ENCODE assay signal across 17 cellular contexts in genomic region chr7:124029789-124030188, GRCh38. TPM values are rescaled to one million over a fixed set of nuclear protein-coding genes. Genes with fewer than 3 reads are reported as not detected.
DNase-seq lines count a peak whose midpoint lies in the region; TF ChIP-seq lines count a peak whose summit lies in the region.
"Had no signal": no experiment of that assay in that cellular context is flagged by ENCODE, and none has a peak within 500 bp of the region (broad histone marks: within the 10 kb centered on the region; RNA-seq: fewer than 3 reads in every experiment).

No MANE protein-coding gene starts in this region.

- CTCF ChIA-PET in SK-N-SH (lab: Yijun Ruan, JAX) = interaction anchor here (1.0 to 2.0 kb wide), 6 partner anchors 10 to 755 kb away, joined by 3 to 10 read pairs (median 4); no protein-coding TSS in a partner anchor

- no peak overlapping the region for H4K12ac ChIP-seq in trophoblast cell (ENCODE audit: low read depth, low read length)

- no peak for TF ChIP-seq CTCF in SK-N-SH (IDR thresholded peaks at IDR 0.05)

- no peaks in the 10 kb centered on the region for H3K9me2 ChIP-seq in SK-N-SH

- POLR2A ChIA-PET in SK-N-SH (lab: Yijun Ruan, JAX) = interaction anchor here (1.2 to 1.8 kb wide), 2 partner anchors 17 to 54 kb away, joined by 3 to 5 read pairs; no protein-coding TSS in a partner anchor

- peak overlapping the region in 1 of 2 experiments; percentile 90; a peak in 2 of 4 replicates for H3K27ac ChIP-seq in SK-N-SH (ENCODE audit: low read depth in 2 of 2, low read length in 1 of 2)
- H3K27ac ChIP-seq in trophoblast cell (ENCODE audit: low read depth, low read length) = no peak overlapping the region
- H3K27ac ChIP-seq: A549, SJSA1 had no signal

- no peak for TF ChIP-seq EP300 in SK-N-SH (IDR thresholded peaks at IDR 0.05; ENCODE audit: borderline replicate concordance in 1 of 2, low read depth in 1 of 2, low read length in 1 of 2)

- no peaks in the 10 kb centered on the region for H3F3A ChIP-seq in SK-N-SH (replicated peaks; ENCODE audit: insufficient read depth)

- H3K4me1 ChIP-seq in SK-N-SH (ENCODE audit: control insufficient read depth in 1 of 2, insufficient read depth in 2 of 2, low read depth in 1 of 2, low read length in 1 of 2) = peaks cover 4 to 22% of the 10 kb centered on the region in 2 experiments; a peak in 3 of 4 replicates
- H3K4me1 ChIP-seq in trophoblast cell (ENCODE audit: control insufficient read depth in 1 of 2, insufficient read depth in 2 of 2, low read length in 2 of 2) = peaks cover 3 to 14% of the 10 kb centered on the region in 2 experiments

- H3K4ac ChIP-seq in trophoblast cell (ENCODE audit: low read depth, low read length) = no peak overlapping the region

- no peak overlapping the region for H2AFZ ChIP-seq in SK-N-SH (ENCODE audit: low read depth)
- H2AFZ ChIP-seq in trophoblast cell (ENCODE audit: insufficient read depth, low read length, poor library complexity) = no peak overlapping the region

- H4K8ac ChIP-seq in trophoblast cell (ENCODE audit: low read depth, low read length) = no peak overlapping the region

- H3K23ac ChIP-seq in trophoblast cell (ENCODE audit: low read length) = no peak overlapping the region

- no peak overlapping the region for H4K91ac ChIP-seq in trophoblast cell (ENCODE audit: low read depth, low read length)

- H2BK120ac ChIP-seq in trophoblast cell (ENCODE audit: insufficient read depth, low read length, poor library complexity) = no peak overlapping the region

- no peaks in the 10 kb centered on the region for H3K79me1 ChIP-seq in trophoblast cell (ENCODE audit: low read length)

- H3K4me2 ChIP-seq in SK-N-SH (no peak overlapping the region), trophoblast cell (ENCODE audit: low read length) (no peak overlapping the region)
- H3K4me2 ChIP-seq: A549 had no signal

- H3K27me3 ChIP-seq in SK-N-SH (ENCODE audit: insufficient read depth) (peaks cover 39% of the 10 kb centered on the region), trophoblast cell (ENCODE audit: insufficient read depth, low read length) (peaks cover 13% of the 10 kb centered on the region)

- H3K36me3 ChIP-seq in SK-N-SH (replicated peaks in 1 of 2; ENCODE audit: control insufficient read depth in 1 of 2, insufficient read depth in 2 of 2, low read length in 1 of 2) = no peaks in the 10 kb centered on the region
- H3K36me3 ChIP-seq in trophoblast cell (ENCODE audit: control insufficient read depth in 1 of 2, insufficient read depth in 2 of 2, low read length in 2 of 2) = no peaks in the 10 kb centered on the region
- H3K36me3 ChIP-seq: BE2C, SJSA1 had no signal

- H3K9ac ChIP-seq in SK-N-SH (no peak overlapping the region), trophoblast cell (ENCODE audit: low read length) (no peak overlapping the region)

- no peak for TF ChIP-seq RAD21 in SK-N-SH (IDR thresholded peaks at IDR 0.05; ENCODE audit: low read length)

- no peaks in the 10 kb centered on the region for H4K20me1 ChIP-seq in SK-N-SH (ENCODE audit: insufficient read depth)

- DNase-seq in DMS53 treated with DMSO at 0.1 percent for 48 hours (lab: John Stamatoyannopoulos, UW; ENCODE audit: unreplicated experiment) = peak; percentile 50
- no peak for DNase-seq in SK-N-SH
- DNase-seq in globus pallidus (ENCODE audit: low spot score) = peak; percentile 43
- DNase-seq in trophoblast cell = peak; percentile 50 to 81
- DNase-seq in EL = no peak
- no peak for DNase-seq in COR-L47 (lab: John Stamatoyannopoulos, UW)
- DNase-seq in activated CD4-positive, alpha-beta T cell treated with anti-CD3 and anti-CD28 coated beads for 48 hours = no peak
- DNase-seq in stimulated activated naive CD4-positive, alpha-beta T cell (lab: John Stamatoyannopoulos, UW) = no peak
- DNase-seq: BE2C, DND-41, NCI-H1105, NCI-H2171 treated with DMSO at 0.1 percent for 48 hours, NCI-H446, NCI-H526 had no signal

- H3K79me2 ChIP-seq in SK-N-SH (ENCODE audit: insufficient read depth) (no peaks in the 10 kb centered on the region), trophoblast cell (ENCODE audit: control insufficient read depth, insufficient read depth, low read length, poor library complexity) (no peaks in the 10 kb centered on the region)

- H3K14ac ChIP-seq in trophoblast cell (ENCODE audit: low read length) = no peak overlapping the region

- H2BK12ac ChIP-seq in trophoblast cell (ENCODE audit: low read length) = no peak overlapping the region

- no peak overlapping the region for H3K18ac ChIP-seq in trophoblast cell (ENCODE audit: low read length)

- 27% methylated on average over 1 of the region's 1 CpG for WGBS in SK-N-SH (ENCODE audit: low lambda C conversion rate)
- no CpG with 5 or more reads among the region's 1 CpG for WGBS in trophoblast cell (ENCODE audit: extremely low coverage, insufficient coverage, insufficient read length)

- H2AK5ac ChIP-seq in trophoblast cell (ENCODE audit: low read length) = no peak overlapping the region

- H3K4me3 ChIP-seq in SK-N-SH (ENCODE audit: low read depth in 2 of 2, low read length in 1 of 2) (peak overlapping the region in 1 of 2 experiments; percentile 66; a peak in 2 of 4 replicates), trophoblast cell (ENCODE audit: low read depth, low read length) (no peak overlapping the region)
- H3K4me3 ChIP-seq: A549, SJSA1 had no signal

- H2BK5ac ChIP-seq in trophoblast cell (ENCODE audit: low read depth, low read length, poor library complexity) = no peak overlapping the region

- H3K9me3 ChIP-seq in SK-N-SH (no peaks in the 10 kb centered on the region), trophoblast cell (ENCODE audit: insufficient read depth, low read depth, low read length) (no peaks in the 10 kb centered on the region)
- H3K9me3 ChIP-seq: A549, BE2C had no signal

TF ChIP-seq in SK-N-SH, 30 proteins besides CTCF, POLR2A, EP300 and RAD21:
- TF ChIP-seq MXI1 (IDR thresholded peaks at IDR 0.05; ENCODE audit: low read depth, low read length) (peak; percentile 56), TCF12 (IDR thresholded peaks at IDR 0.05) (no peak)

RNA-seq across cellular contexts. Expression of gene TMEM229A, which starts 3.1 kb away (rescaled TPM):
- polyA plus RNA-seq in SK-N-SH (2012; rRNA removed) = 0.35 and 0.88 TPM in 2 replicates
- 0.93 and 1.5 TPM in 2 replicates for polyA plus RNA-seq in SK-N-SH (2012; cell fraction: cytosol; rRNA removed)
- polyA plus RNA-seq in SK-N-SH (2012; cell fraction: nucleus; rRNA removed) = 0.17 and 0.32 TPM in 2 replicates
- 0.21 and 0.26 TPM in 2 replicates for polyA plus RNA-seq in trophoblast cell (2013)
- polyA plus RNA-seq: A549, IgD-negative memory B cell had no signal

Comparison
In these comparisons a context has a peak if more than half of its experiments do, and no peak if none do; other contexts are left out.
1. DNase-seq: peak in DMS53 treated with DMSO at 0.1 percent for 48 hours (single experiment), globus pallidus (single experiment) and trophoblast cell (2 of 2); none in SK-N-SH (single experiment), EL (single experiment), COR-L47 (single experiment), activated CD4-positive, alpha-beta T cell treated with anti-CD3 and anti-CD28 coated beads for 48 hours (single experiment) and stimulated activated naive CD4-positive, alpha-beta T cell (0 of 6).